In the genomic region with DNA sequence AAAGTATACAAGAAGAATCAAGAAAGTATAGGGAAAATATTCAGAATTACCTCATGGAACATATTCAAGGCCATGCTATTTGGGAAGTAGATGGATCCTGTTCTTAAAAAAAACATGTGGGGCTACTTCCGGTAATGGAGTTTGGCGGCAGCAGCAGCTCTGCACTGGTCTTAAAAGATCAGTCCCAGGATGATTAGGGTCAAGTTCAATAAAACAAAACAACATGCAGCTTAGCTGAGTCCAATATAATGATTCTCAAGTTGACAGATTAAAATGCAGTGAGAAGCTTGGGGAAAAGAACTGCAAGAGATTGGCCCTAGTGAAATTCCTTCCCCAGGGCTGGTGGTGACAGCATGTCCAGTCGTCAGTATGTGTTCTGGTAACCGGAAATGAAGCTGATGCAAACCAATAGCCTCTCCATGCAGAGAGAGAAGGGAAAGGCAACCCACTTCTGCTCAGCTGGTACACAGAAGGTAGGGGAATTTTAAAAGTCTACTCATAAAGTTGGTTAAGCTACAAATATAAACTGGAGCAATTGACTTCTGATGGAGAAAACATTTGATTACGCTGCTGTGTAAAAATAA, we compare ENCODE assay signal across 25 cellular contexts.
"Had no signal": no experiment of that assay in that cellular context is flagged by ENCODE, and none has a peak within 500 bp of the region (broad histone marks: within the 10 kb centered on the region; RNA-seq: fewer than 3 reads in every experiment).

No MANE protein-coding gene starts in this region.

- H3K27ac Mint-ChIP-seq: activated naive CD4-positive, alpha-beta T cell treated with anti-CD3 and anti-CD28 coated beads, Interleukin-2, amount 50 U/mL, for 72 hours; activated T-cell treated with anti-CD3 and anti-CD28 coated beads, Interleukin-2, amount 50 U/mL, for 24 hours; activated T-helper 17 cell treated with anti-CD3 and anti-CD28 coated beads, Interleukin-2, amount 50 U/mL, for 72 hours; endodermal cell; immature natural killer cell; T-cell; T-helper 2 cell treated with Interferon-gamma antibody and Interleukin-4, amounts not matched to agents 5 μg/mL and 100 μg/mL, for 36 hours had no signal

- H3K36me3 Mint-ChIP-seq: activated naive CD4-positive, alpha-beta T cell treated with anti-CD3 and anti-CD28 coated beads, Interleukin-2, amount 50 U/mL, for 72 hours; immature natural killer cell; T-cell had no signal

- H3K4me3 ChIP-seq: adrenal gland, ascending aorta, coronary artery, hepatocyte, mucosa of descending colon, spleen, testis, uterus had no signal

- H3K27me3 ChIP-seq: adrenal gland, ascending aorta, foreskin keratinocyte, hepatocyte, spleen, testis, uterus had no signal

- H3K4me1 ChIP-seq: adrenal gland, foreskin keratinocyte, spleen, uterus had no signal

- H3K4me2 ChIP-seq: hepatocyte had no signal

- H3K27me3 Mint-ChIP-seq: activated T-cell treated with anti-CD3 and anti-CD28 coated beads, Interleukin-2, amount 50 U/mL, for 24 hours; T-cell had no signal

- H3K9me3 ChIP-seq: adrenal gland, ascending aorta, mucosa of descending colon, spleen, testis, uterus had no signal

- ATAC-seq: activated naive CD4-positive, alpha-beta T cell treated with anti-CD3 and anti-CD28 coated beads, Interleukin-2, amount 50 U/mL, for 72 hours; activated T-helper 17 cell treated with anti-CD3 and anti-CD28 coated beads, Interleukin-2, amount 50 U/mL, for 72 hours; foreskin keratinocyte; mucosa of descending colon; T-cell had no signal

- H3K4me1 Mint-ChIP-seq: activated T-helper 17 cell treated with anti-CD3 and anti-CD28 coated beads, Interleukin-2, amount 50 U/mL, for 72 hours; immature natural killer cell; T-cell had no signal

- H3K27ac ChIP-seq: adrenal gland, ascending aorta, coronary artery, epithelial cell of prostate, foreskin keratinocyte, hepatocyte, testis, uterus had no signal

- H3K36me3 ChIP-seq: ascending aorta, spleen, uterus had no signal

- H3K79me2 ChIP-seq: hepatocyte had no signal

- H3K9me3 Mint-ChIP-seq: activated naive CD4-positive, alpha-beta T cell treated with anti-CD3 and anti-CD28 coated beads, Interleukin-2, amount 50 U/mL, for 72 hours; activated T-cell treated with anti-CD3 and anti-CD28 coated beads, Interleukin-2, amount 50 U/mL, for 24 hours; activated T-helper 17 cell treated with anti-CD3 and anti-CD28 coated beads, Interleukin-2, amount 50 U/mL, for 72 hours; endodermal cell; T-cell; T-helper 2 cell treated with Interferon-gamma antibody and Interleukin-4, amounts not matched to agents 5 μg/mL and 100 μg/mL, for 36 hours had no signal

- H2AFZ ChIP-seq: hepatocyte had no signal

- DNase-seq: activated CD8-positive, alpha-beta memory T cell treated with anti-CD3 and anti-CD28 coated beads for 24 hours; activated CD8-positive, alpha-beta memory T cell treated with anti-CD3 and anti-CD28 coated beads, Interleukin-2, amount 50 U/mL, for 4 hours; activated T-cell treated with anti-CD3 and anti-CD28 coated beads, Interleukin-2, amount 50 U/mL, for 24 hours; adrenal gland; endodermal cell; foreskin keratinocyte; immature natural killer cell; kidney glomerular epithelial cell; mesenchymal stem cell; mucosa of descending colon; occipital lobe; posterior cingulate gyrus; spleen; stimulated activated CD4-positive, alpha-beta T cell treated with anti-CD3 and anti-CD28 coated beads, Interleukin-4, amount 100 ng/mL, for 1 hour; T-cell; testis; trophoblast cell; uterus had no signal

- H3K4me3 Mint-ChIP-seq: activated T-cell treated with anti-CD3 and anti-CD28 coated beads, Interleukin-2, amount 50 U/mL, for 24 hours; activated T-helper 17 cell treated with anti-CD3 and anti-CD28 coated beads, Interleukin-2, amount 50 U/mL, for 72 hours; endodermal cell; immature natural killer cell; T-cell; T-helper 2 cell treated with Interferon-gamma antibody and Interleukin-4, amounts not matched to agents 5 μg/mL and 100 μg/mL, for 36 hours had no signal
